In genomic region chr1:237103021-237103420, GRCh38 we compare ENCODE assay signal across 2 cellular contexts.
A peak's percentile ranks its signal among the peaks of the same experiment; 100 is the strongest.
TF ChIP-seq lines count a peak whose summit lies in the region.

No MANE protein-coding gene starts in this region.

TF ChIP-seq in HepG2, 621 proteins besides CTCF, POLR2A, EP300 and RAD21:
- no peak for TF ChIP-seq ZNF580 (CRISPR knock-in tag; IDR thresholded peaks at IDR 0.05; ENCODE audit: borderline replicate concordance, low read depth)
- no peak for TF ChIP-seq ELF1 (CRISPR knock-in tag; IDR thresholded peaks at IDR 0.05)
- TF ChIP-seq ZNF7 (CRISPR knock-in tag; IDR thresholded peaks at IDR 0.05) = no peak
- TF ChIP-seq MAFF (IDR thresholded peaks at IDR 0.05; ENCODE audit: low read depth, low read length) = peak; percentile 56; the same call in 1 of the 2 replicates
- no peak for TF ChIP-seq SMAD3 (CRISPR knock-in tag; IDR thresholded peaks at IDR 0.05)
- no peak for TF ChIP-seq XRCC5 (optimal IDR thresholded peaks at IDR 0.05; ENCODE audit: low read length)
- TF ChIP-seq MED1 (CRISPR knock-in tag; IDR thresholded peaks at IDR 0.05) = no peak
- no peak for TF ChIP-seq ZNF639 (CRISPR knock-in tag; conservative IDR thresholded peaks at IDR 0.05)
- peak; percentile 35 to 59; a peak in 2 of 4 replicates for TF ChIP-seq MAFK (conservative IDR thresholded peaks at IDR 0.05 in 1 of 2, IDR thresholded peaks at IDR 0.05 in 1 of 2; ENCODE audit: low read length in 2 of 2)
- TF ChIP-seq CREB1 (IDR thresholded peaks at IDR 0.05) = no peak
- TF ChIP-seq CREB1 (CRISPR knock-in tag; IDR thresholded peaks at IDR 0.05) = no peak
- TF ChIP-seq ZNF782 (CRISPR knock-in tag; IDR thresholded peaks at IDR 0.05; ENCODE audit: borderline replicate concordance) = no peak

TF ChIP-seq in K562, 482 proteins besides CTCF, POLR2A, EP300 and RAD21 (continued from another document):
- TF ChIP-seq HNRNPUL1 (IDR thresholded peaks at IDR 0.05; ENCODE audit: low read length) = no peak
- peak; percentile 11; the same call in 1 of the 2 replicates for TF ChIP-seq MAFF (IDR thresholded peaks at IDR 0.05; ENCODE audit: low read length)
- no peak for TF ChIP-seq ZNF280B (CRISPR knock-in tag; IDR thresholded peaks at IDR 0.05)
- TF ChIP-seq ZNF778 (CRISPR knock-in tag; IDR thresholded peaks at IDR 0.05) = no peak
- TF ChIP-seq BRCA1 (IDR thresholded peaks at IDR 0.05) = no peak
- no peak for TF ChIP-seq BRCA1 (CRISPR knock-in tag; IDR thresholded peaks at IDR 0.05)
- TF ChIP-seq SMARCA5 (IDR thresholded peaks at IDR 0.05) = no peak
- TF ChIP-seq, protein P1, sequence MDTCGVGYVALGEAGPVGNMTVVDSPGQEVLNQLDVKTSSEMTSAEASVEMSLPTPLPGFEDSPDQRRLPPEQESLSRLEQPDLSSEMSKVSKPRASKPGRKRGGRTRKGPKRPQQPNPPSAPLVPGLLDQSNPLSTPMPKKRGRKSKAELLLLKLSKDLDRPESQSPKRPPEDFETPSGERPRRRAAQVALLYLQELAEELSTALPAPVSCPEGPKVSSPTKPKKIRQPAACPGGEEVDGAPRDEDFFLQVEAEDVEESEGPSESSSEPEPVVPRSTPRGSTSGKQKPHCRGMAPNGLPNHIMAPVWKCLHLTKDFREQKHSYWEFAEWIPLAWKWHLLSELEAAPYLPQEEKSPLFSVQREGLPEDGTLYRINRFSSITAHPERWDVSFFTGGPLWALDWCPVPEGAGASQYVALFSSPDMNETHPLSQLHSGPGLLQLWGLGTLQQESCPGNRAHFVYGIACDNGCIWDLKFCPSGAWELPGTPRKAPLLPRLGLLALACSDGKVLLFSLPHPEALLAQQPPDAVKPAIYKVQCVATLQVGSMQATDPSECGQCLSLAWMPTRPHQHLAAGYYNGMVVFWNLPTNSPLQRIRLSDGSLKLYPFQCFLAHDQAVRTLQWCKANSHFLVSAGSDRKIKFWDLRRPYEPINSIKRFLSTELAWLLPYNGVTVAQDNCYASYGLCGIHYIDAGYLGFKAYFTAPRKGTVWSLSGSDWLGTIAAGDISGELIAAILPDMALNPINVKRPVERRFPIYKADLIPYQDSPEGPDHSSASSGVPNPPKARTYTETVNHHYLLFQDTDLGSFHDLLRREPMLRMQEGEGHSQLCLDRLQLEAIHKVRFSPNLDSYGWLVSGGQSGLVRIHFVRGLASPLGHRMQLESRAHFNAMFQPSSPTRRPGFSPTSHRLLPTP (IDR thresholded peaks at IDR 0.05; ENCODE audit: borderline replicate concordance, extremely low read depth, insufficient read length) = no peak
- TF ChIP-seq C11orf30 (IDR thresholded peaks at IDR 0.05; ENCODE audit: low read depth) = 0 out of 2 replicates have a peak, but pooled peaks have one; percentile 12
- no peak for TF ChIP-seq KDM2B (CRISPR knock-in tag; IDR thresholded peaks at IDR 0.05)
